ENCODE assay signal across 14 cellular contexts in genomic region chr19:49058592-49058991, GRCh38. TPM values are rescaled to one million over a fixed set of nuclear protein-coding genes. Genes with fewer than 3 reads are reported as not detected.
DNase-seq lines count a peak whose midpoint lies in the region; ATAC-seq, FAIRE-seq and TF ChIP-seq lines count a peak whose summit lies in the region.
"Had no signal": no experiment of that assay in that cellular context is flagged by ENCODE, and none has a peak within 500 bp of the region (broad histone marks: within the 10 kb centered on the region; RNA-seq: fewer than 3 reads in every experiment).

No MANE protein-coding gene starts in this region.

- peak overlapping the region; percentile 93; the same call in 1 of the 2 replicates for H3K4me2 ChIP-seq in SK-N-SH
- no peak overlapping the region for H3K4me2 ChIP-seq in neural progenitor cell

- CTCF ChIA-PET in SK-N-SH (lab: Yijun Ruan, JAX): interaction anchor here (0.8 to 3.2 kb wide), 12 partner anchors 9 to 263 kb away, joined by 3 to 13 read pairs (median 4); partner anchors contain the start of genes GYS1 and RUVBL2

- H3K27ac ChIP-seq in SK-N-SH (ENCODE audit: low read depth in 2 of 2, low read length in 1 of 2) (no peak overlapping the region), neural progenitor cell (no peak overlapping the region), right cardiac atrium (ENCODE audit: low read length) (no peak overlapping the region)
- H3K27ac ChIP-seq: tibial nerve had no signal

- H3K4me1 ChIP-seq in SK-N-SH (ENCODE audit: control insufficient read depth in 1 of 2, insufficient read depth in 2 of 2, low read depth in 1 of 2, low read length in 1 of 2): peaks cover 0 to 15% of the 10 kb centered on the region in 2 experiments; a peak in 2 of 4 replicates
- peaks cover 13% of the 10 kb centered on the region for H3K4me1 ChIP-seq in neural progenitor cell
- H3K4me1 ChIP-seq in right cardiac atrium (ENCODE audit: control insufficient read depth, insufficient read depth, low read length): no peaks in the 10 kb centered on the region

- POLR2A ChIA-PET in SK-N-SH (lab: Yijun Ruan, JAX): no interaction called here

- H3K9me3 Mint-ChIP-seq in neural progenitor cell: no peaks in the 10 kb centered on the region
- H3K9me3 Mint-ChIP-seq: activated T-helper 17 cell treated with anti-CD3 and anti-CD28 coated beads, Interleukin-2, amount 50 U/mL, for 72 hours had no signal

- TF ChIP-seq CTCF in SK-N-SH (IDR thresholded peaks at IDR 0.05) (no peak), bronchial epithelial cell (IDR thresholded peaks at IDR 0.05; ENCODE audit: insufficient read depth, low read length, severe bottlenecking) (no peak), neural progenitor cell (IDR thresholded peaks at IDR 0.05) (no peak)

- DNase-seq in SK-N-SH (peak; percentile 66), H7 (peak; percentile 74), bronchial epithelial cell (ENCODE audit: low read depth) (peak; percentile 54), neural progenitor cell (ENCODE audit: low spot score) (peak; percentile 29), right cardiac atrium (no peak)
- no peak for DNase-seq in activated CD4-positive, CD25-positive, alpha-beta regulatory T cell treated with anti-CD3 and anti-CD28 coated beads, Interleukin-2, amount 50 U/mL, for 72 hours
- DNase-seq: effector CD8-positive, alpha-beta T cell had no signal

- no peak overlapping the region for H3K27ac Mint-ChIP-seq in neural progenitor cell
- H3K27ac Mint-ChIP-seq: activated T-helper 17 cell treated with anti-CD3 and anti-CD28 coated beads, Interleukin-2, amount 50 U/mL, for 72 hours had no signal

- no peaks in the 10 kb centered on the region for H3K36me3 ChIP-seq in SK-N-SH (replicated peaks in 1 of 2; ENCODE audit: control insufficient read depth in 1 of 2, insufficient read depth in 2 of 2, low read length in 1 of 2)
- no peaks in the 10 kb centered on the region for H3K36me3 ChIP-seq in H7 (replicated peaks; ENCODE audit: control insufficient read depth, insufficient read depth, low read length)
- peaks cover 2% of the 10 kb centered on the region for H3K36me3 ChIP-seq in bronchial epithelial cell (ENCODE audit: control insufficient read depth, insufficient read depth, low read length)
- H3K36me3 ChIP-seq in neural progenitor cell: no peaks in the 10 kb centered on the region
- H3K36me3 ChIP-seq: tibial nerve had no signal

- H3K36me3 Mint-ChIP-seq in neural progenitor cell: no peaks in the 10 kb centered on the region

- no peaks in the 10 kb centered on the region for H3K9me2 ChIP-seq in SK-N-SH

- no peak; the same call in 2 of the 3 replicates for ATAC-seq in SK-N-SH treated with all-trans-retinoic acid at 6 μM for 48 hours
- no peak for ATAC-seq in right cardiac atrium
- ATAC-seq in GM18517 (IDR thresholded peaks at IDR 0.05; ENCODE audit: unreplicated experiment): no peak
- ATAC-seq: activated T-helper 17 cell treated with anti-CD3 and anti-CD28 coated beads, Interleukin-2, amount 50 U/mL, for 72 hours had no signal

- WGBS in SK-N-SH (ENCODE audit: low lambda C conversion rate): 86% methylated on average over 10 of the region's 10 CpGs
- WGBS in right cardiac atrium: 49% methylated on average over 10 of the region's 10 CpGs

- H3F3A ChIP-seq in SK-N-SH (replicated peaks; ENCODE audit: insufficient read depth) (peaks cover 9% of the 10 kb centered on the region), neural progenitor cell (ENCODE audit: low read depth) (peaks cover 5% of the 10 kb centered on the region)

- H4K20me1 ChIP-seq in SK-N-SH (ENCODE audit: insufficient read depth) (no peaks in the 10 kb centered on the region), neural progenitor cell (ENCODE audit: low read depth) (peaks cover 5% of the 10 kb centered on the region)

- H3K4me1 Mint-ChIP-seq in neural progenitor cell: peaks cover 26% of the 10 kb centered on the region

- intact Hi-C loops in right cardiac atrium (cut with DNase I): no loop called here

- H3K9ac ChIP-seq in SK-N-SH (no peak overlapping the region), neural progenitor cell (no peak overlapping the region)

- H3K27me3 ChIP-seq in SK-N-SH (ENCODE audit: insufficient read depth) (no peaks in the 10 kb centered on the region), H7 (ENCODE audit: control insufficient read depth, insufficient read depth, low read length) (peaks cover 53% of the 10 kb centered on the region), bronchial epithelial cell (ENCODE audit: control insufficient read depth, insufficient read depth, low read length) (no peaks in the 10 kb centered on the region), neural progenitor cell (peaks cover 74% of the 10 kb centered on the region), right cardiac atrium (ENCODE audit: control insufficient read depth, insufficient read depth) (no peaks in the 10 kb centered on the region)

- no peak for TF ChIP-seq EP300 in SK-N-SH (IDR thresholded peaks at IDR 0.05; ENCODE audit: borderline replicate concordance in 1 of 2, low read depth in 1 of 2, low read length in 1 of 2)

- no peak for FAIRE-seq in bronchial epithelial cell (lab: Jason Lieb, UNC)
- FAIRE-seq: GM12892 had no signal

- TF ChIP-seq RAD21 in SK-N-SH (IDR thresholded peaks at IDR 0.05; ENCODE audit: low read length): no peak

- H2AFZ ChIP-seq in SK-N-SH (ENCODE audit: low read depth) (no peak overlapping the region), neural progenitor cell (replicated peaks) (no peak overlapping the region)

- no peak overlapping the region for H3K4me3 Mint-ChIP-seq in neural progenitor cell

- H3K79me2 ChIP-seq in SK-N-SH (ENCODE audit: insufficient read depth) (peaks cover 59% of the 10 kb centered on the region), neural progenitor cell (ENCODE audit: low read depth) (no peaks in the 10 kb centered on the region)

- H3K4me3 ChIP-seq in SK-N-SH (ENCODE audit: low read depth in 2 of 2, low read length in 1 of 2): no peak overlapping the region
- no peak overlapping the region for H3K4me3 ChIP-seq in H7 (ENCODE audit: insufficient read depth, low read depth, low read length)
- H3K4me3 ChIP-seq in bronchial epithelial cell (ENCODE audit: low read depth, low read length): no peak overlapping the region
- no peak overlapping the region for H3K4me3 ChIP-seq in neural progenitor cell
- no peak overlapping the region for H3K4me3 ChIP-seq in right cardiac atrium (ENCODE audit: low read length)

- peaks cover 44% of the 10 kb centered on the region for H3K27me3 Mint-ChIP-seq in neural progenitor cell (ENCODE audit: insufficient read depth, low read depth)

- no peaks in the 10 kb centered on the region for H3K9me3 ChIP-seq in SK-N-SH
- H3K9me3 ChIP-seq in neural progenitor cell (ENCODE audit: low read depth): no peaks in the 10 kb centered on the region
- H3K9me3 ChIP-seq in right cardiac atrium (ENCODE audit: control insufficient read depth, low read length): no peaks in the 10 kb centered on the region
- H3K9me3 ChIP-seq: tibial nerve had no signal

TF ChIP-seq in SK-N-SH, 30 proteins besides CTCF, POLR2A, EP300 and RAD21 (continues in another document):
- TF ChIP-seq YY1 (IDR thresholded peaks at IDR 0.05; ENCODE audit: low read depth): no peak
- TF ChIP-seq POLR2AphosphoS5 (IDR thresholded peaks at IDR 0.05; ENCODE audit: low read depth, low read length): no peak
- TF ChIP-seq NFIC (IDR thresholded peaks at IDR 0.05; ENCODE audit: borderline replicate concordance): no peak

TF ChIP-seq in SK-N-SH treated with all-trans-retinoic acid at 6 μM for 48 hours, 23 proteins besides CTCF, POLR2A, EP300 and RAD21 (continues in another document):
- no peak for TF ChIP-seq ZNF8 (CRISPR knock-in tag; IDR thresholded peaks at IDR 0.05)

RNA-seq across cellular contexts. Expression of gene CGB7, which starts 1.0 kb away (rescaled TPM):
- polyA plus RNA-seq in SK-N-SH (2012; rRNA removed): 2.0 and 2.1 TPM in 2 replicates
- polyA plus RNA-seq in SK-N-SH (2012; cell fraction: cytosol; rRNA removed): 0.53 and 0.93 TPM in 2 replicates
- 14.3 and 19.4 TPM in 2 replicates for polyA plus RNA-seq in SK-N-SH (2012; cell fraction: nucleus; rRNA removed)
- total RNA-seq in H7 (2014; rRNA removed; shearing (Covaris generic)): not detected in 2 replicates
- total RNA-seq in bronchial epithelial cell: 1.1 and 1.2 TPM in 2 replicates
- total RNA-seq in neural progenitor cell (ENCODE audit: low replicate concordance): 0.31 TPM in 1 of 2 replicates, not detected in the other
- total RNA-seq in right cardiac atrium: under 1 TPM in 1 of 4 donors, not detected in 3; 0.26 TPM
- 0.07 TPM for polyA plus RNA-seq in right cardiac atrium
- total RNA-seq: T-helper 2 cell treated with Interferon-gamma antibody and Interleukin-4, amounts not matched to agents 100 ng/mL and 5 ng/mL, for 36 hours; tibial nerve had no signal

RNA-seq across cellular contexts. Expression of gene NTF4, which starts 6.0 kb away (rescaled TPM):
- polyA plus RNA-seq in SK-N-SH (2012; rRNA removed) (0.66 and 1.6 TPM in 2 replicates), right cardiac atrium (2.2 TPM)
- polyA plus RNA-seq in SK-N-SH (2012; cell fraction: cytosol; rRNA removed): 0.68 and 0.71 TPM in 2 replicates
- 4.8 and 7.8 TPM in 2 replicates for polyA plus RNA-seq in SK-N-SH (2012; cell fraction: nucleus; rRNA removed)
- total RNA-seq in H7 (2014; rRNA removed; shearing (Covaris generic)): 0.81 and 1.2 TPM in 2 replicates
- total RNA-seq in bronchial epithelial cell (3.2 and 9.9 TPM in 2 replicates), neural progenitor cell (ENCODE audit: low replicate concordance) (0.46 and 3.8 TPM in 2 replicates), right cardiac atrium (under 1 TPM in 3 of 4 donors, not detected in 1; 0.37 to 0.53 (median 0.41) TPM)
- total RNA-seq: activated T-helper 17 cell treated with anti-CD3 and anti-CD28 coated beads, Interleukin-2, amount 50 U/mL, for 72 hours; T-helper 2 cell treated with Interferon-gamma antibody and Interleukin-4, amounts not matched to agents 100 ng/mL and 5 ng/mL, for 36 hours; tibial nerve had no signal

RNA-seq across cellular contexts. Expression of gene CGB8, which starts 9.7 kb away (rescaled TPM):
- polyA plus RNA-seq in SK-N-SH (2012; rRNA removed): 0.13 TPM in 1 of 2 replicates, not detected in the other
- polyA plus RNA-seq in SK-N-SH (2012; cell fraction: cytosol; rRNA removed): not detected in 2 replicates
- 0.23 and 0.29 TPM in 2 replicates for polyA plus RNA-seq in SK-N-SH (2012; cell fraction: nucleus; rRNA removed)
- not detected in 2 replicates for total RNA-seq in H7 (2014; rRNA removed; shearing (Covaris generic))
- total RNA-seq in bronchial epithelial cell: 0.26 TPM in 1 of 2 replicates, not detected in the other
- total RNA-seq in neural progenitor cell (ENCODE audit: low replicate concordance): not detected in 2 replicates
- not detected for total RNA-seq in right cardiac atrium
- not detected for polyA plus RNA-seq in right cardiac atrium
- total RNA-seq: activated T-helper 17 cell treated with anti-CD3 and anti-CD28 coated beads, Interleukin-2, amount 50 U/mL, for 72 hours; T-helper 2 cell treated with Interferon-gamma antibody and Interleukin-4, amounts not matched to agents 100 ng/mL and 5 ng/mL, for 36 hours; tibial nerve had no signal
- polyA plus RNA-seq: AG04450 had no signal

RNA-seq across cellular contexts. Expression of gene KCNA7, which starts 13.9 kb away (rescaled TPM):
- 0.02 TPM in 1 of 2 replicates, not detected in the other for polyA plus RNA-seq in SK-N-SH (2012; rRNA removed)
- polyA plus RNA-seq in SK-N-SH (2012; cell fraction: cytosol; rRNA removed): 0.01 TPM in 1 of 2 replicates, not detected in the other
- polyA plus RNA-seq in SK-N-SH (2012; cell fraction: nucleus; rRNA removed): 0.02 TPM in 1 of 2 replicates, not detected in the other
- total RNA-seq in H7 (2014; rRNA removed; shearing (Covaris generic)): not detected in 2 replicates
- total RNA-seq in bronchial epithelial cell: not detected in 2 replicates
- 0.11 TPM in 1 of 2 replicates, not detected in the other for total RNA-seq in neural progenitor cell (ENCODE audit: low replicate concordance)
- 1 to 10 TPM; 1.2 to 1.5 (median 1.4) TPM for total RNA-seq in right cardiac atrium
- polyA plus RNA-seq in right cardiac atrium: 2.8 TPM
- total RNA-seq: activated T-helper 17 cell treated with anti-CD3 and anti-CD28 coated beads, Interleukin-2, amount 50 U/mL, for 72 hours; T-helper 2 cell treated with Interferon-gamma antibody and Interleukin-4, amounts not matched to agents 100 ng/mL and 5 ng/mL, for 36 hours; tibial nerve had no signal
- polyA plus RNA-seq: AG04450 had no signal

RNA-seq across cellular contexts. Expression of gene CGB5, which starts 14.9 kb away (rescaled TPM):
- polyA plus RNA-seq in SK-N-SH (2012; rRNA removed) (0.11 and 0.16 TPM in 2 replicates), right cardiac atrium (not detected)
- polyA plus RNA-seq in SK-N-SH (2012; cell fraction: cytosol; rRNA removed): 0.08 TPM in 1 of 2 replicates, not detected in the other
- polyA plus RNA-seq in SK-N-SH (2012; cell fraction: nucleus; rRNA removed): not detected in 2 replicates
- not detected in 2 replicates for total RNA-seq in H7 (2014; rRNA removed; shearing (Covaris generic))
- total RNA-seq in bronchial epithelial cell (0.26 and 0.64 TPM in 2 replicates), neural progenitor cell (ENCODE audit: low replicate concordance) (not detected in 2 replicates), right cardiac atrium (not detected)
- total RNA-seq: activated T-helper 17 cell treated with anti-CD3 and anti-CD28 coated beads, Interleukin-2, amount 50 U/mL, for 72 hours; T-helper 2 cell treated with Interferon-gamma antibody and Interleukin-4, amounts not matched to agents 100 ng/mL and 5 ng/mL, for 36 hours; tibial nerve had no signal
- polyA plus RNA-seq: AG04450 had no signal

Comparison
In these comparisons a context has a peak if more than half of its experiments do, and no peak if none do; other contexts are left out.
1. DNase-seq: peak in SK-N-SH (single experiment), H7 (single experiment), bronchial epithelial cell (single experiment) and neural progenitor cell (single experiment); none in activated CD4-positive, CD25-positive, alpha-beta regulatory T cell treated with anti-CD3 and anti-CD28 coated beads, Interleukin-2, amount 50 U/mL, for 72 hours (single experiment) and right cardiac atrium (0 of 3).